Comparison of ENCODE assay signal across 17 cellular contexts in the genomic region with DNA sequence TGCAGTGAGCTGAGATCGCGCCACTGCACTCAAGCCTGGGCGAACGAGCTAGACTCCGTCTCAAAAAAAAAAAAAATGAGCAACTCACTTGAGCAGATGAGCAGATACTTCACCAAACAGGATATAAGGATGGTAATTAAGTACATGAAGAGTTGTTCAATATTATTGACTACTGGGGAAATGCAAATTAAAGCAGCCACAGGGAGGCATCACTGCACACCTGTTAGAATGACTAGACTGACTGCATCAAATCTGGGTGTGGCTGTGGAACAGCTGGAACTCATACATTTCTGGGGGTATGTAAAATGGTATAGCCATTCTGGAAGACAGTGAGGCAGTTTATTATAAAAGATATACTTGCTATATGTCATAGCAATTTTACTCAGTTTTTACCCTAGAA.
DNase-seq lines count a peak whose midpoint lies in the region; ATAC-seq, FAIRE-seq and TF ChIP-seq lines count a peak whose summit lies in the region.
"Had no signal": no experiment of that assay in that cellular context is flagged by ENCODE, and none has a peak within 500 bp of the region (broad histone marks: within the 10 kb centered on the region; RNA-seq: fewer than 3 reads in every experiment).

No MANE protein-coding gene starts in this region.

- WGBS in GM12878 (ENCODE audit: insufficient coverage, insufficient replicate concordance, low lambda C conversion rate, missing lambda C conversion rate), result 29% methylated on average over 5 of the region's 5 CpGs
- 91 to 100% (median 93%) methylated on average over 5 of the region's 5 CpGs for WGBS in stomach, 5 donors

- H3K4me2 ChIP-seq in GM12878 (ENCODE audit: control insufficient read depth, insufficient read depth), result no peak overlapping the region

- H3K36me3 ChIP-seq in GM12878 (ENCODE audit: control insufficient read depth in 2 of 2, insufficient read depth in 2 of 2, low read length in 1 of 2) (no peaks in the 10 kb centered on the region), stomach (peaks cover 0 to 4% (median 2%) of the 10 kb centered on the region in 4 donors)
- H3K36me3 ChIP-seq: neutrophil, right atrium auricular region, upper lobe of right lung had no signal

- ATAC-seq in activated naive CD4-positive, alpha-beta T cell treated with anti-CD3 and anti-CD28 coated beads, Interleukin-2, amount 50 U/mL, for 72 hours, result no peak
- no peak; the same call in 2 of the 3 replicates for ATAC-seq in GM12878
- ATAC-seq: activated T-cell treated with anti-CD3 and anti-CD28 coated beads, Interleukin-2, amount 50 U/mL, for 72 hours; gastrocnemius medialis; stimulated activated naive CD8-positive, alpha-beta T cell treated with anti-CD3 and anti-CD28 coated beads, Interleukin-15, Interleukin-2, amounts not matched to agents 100 U/mL and 50 U/mL, for 24 hours; upper lobe of right lung had no signal

- H3K27ac Mint-ChIP-seq in activated naive CD4-positive, alpha-beta T cell treated with anti-CD3 and anti-CD28 coated beads, Interleukin-2, amount 50 U/mL, for 24 hours, result peak overlapping the region; percentile 60
- no peak overlapping the region for H3K27ac Mint-ChIP-seq in activated naive CD4-positive, alpha-beta T cell treated with anti-CD3 and anti-CD28 coated beads, Interleukin-2, amount 50 U/mL, for 72 hours
- no peak overlapping the region for H3K27ac Mint-ChIP-seq in type B pancreatic cell
- H3K27ac Mint-ChIP-seq: activated T-cell treated with anti-CD3 and anti-CD28 coated beads, Interleukin-2, amount 50 U/mL, for 72 hours; CD4-positive, CD25-positive, alpha-beta regulatory T cell had no signal

- H3K9me3 Mint-ChIP-seq in activated naive CD4-positive, alpha-beta T cell treated with anti-CD3 and anti-CD28 coated beads, Interleukin-2, amount 50 U/mL, for 24 hours, result no peaks in the 10 kb centered on the region
- no peaks in the 10 kb centered on the region for H3K9me3 Mint-ChIP-seq in activated naive CD4-positive, alpha-beta T cell treated with anti-CD3 and anti-CD28 coated beads, Interleukin-2, amount 50 U/mL, for 72 hours
- H3K9me3 Mint-ChIP-seq in type B pancreatic cell, result no peaks in the 10 kb centered on the region

- H3K4me1 ChIP-seq in GM12878 (ENCODE audit: control insufficient read depth, insufficient read depth, low read length) (no peaks in the 10 kb centered on the region), stomach (no peaks in the 10 kb centered on the region)
- H3K4me1 ChIP-seq: gastrocnemius medialis, right atrium auricular region, upper lobe of right lung had no signal

- no peaks in the 10 kb centered on the region; a peak in 1 of 4 replicates for H3K27me3 ChIP-seq in GM12878 (replicated peaks in 1 of 2; ENCODE audit: control insufficient read depth in 2 of 2, insufficient read depth in 2 of 2, low read length in 1 of 2)
- H3K27me3 ChIP-seq in stomach, result no peaks in the 10 kb centered on the region
- H3K27me3 ChIP-seq: cardiac muscle cell, gastrocnemius medialis, right atrium auricular region, upper lobe of right lung had no signal

- no peaks in the 10 kb centered on the region for H4K20me1 ChIP-seq in GM12878 (ENCODE audit: control insufficient read depth, insufficient read depth)

- TF ChIP-seq RAD21 in GM12878 (IDR thresholded peaks at IDR 0.05; ENCODE audit: insufficient read depth, low read depth, low read length), result 0 out of 2 replicates have a peak, but pooled peaks have one; percentile 10

- TF ChIP-seq EP300 in GM12878 (IDR thresholded peaks at IDR 0.05; ENCODE audit: borderline replicate concordance in 1 of 2, control insufficient read depth in 1 of 2, low read depth in 2 of 2, low read length in 2 of 2), result no peak
- no peak for TF ChIP-seq EP300 in stomach (IDR thresholded peaks at IDR 0.05)

- peaks cover 2% of the 10 kb centered on the region for H3K4me1 Mint-ChIP-seq in activated naive CD4-positive, alpha-beta T cell treated with anti-CD3 and anti-CD28 coated beads, Interleukin-2, amount 50 U/mL, for 24 hours
- H3K4me1 Mint-ChIP-seq in type B pancreatic cell (ENCODE audit: unreplicated experiment), result no peaks in the 10 kb centered on the region

- RAD21 ChIA-PET in GM12878 (lab: Charles Lee; ENCODE audit: unreplicated experiment), result no interaction called here

- FAIRE-seq in GM12878 (lab: Jason Lieb, UNC), result no peak

- H3K9me3 ChIP-seq in GM12878 (replicated peaks; ENCODE audit: control insufficient read depth, insufficient read depth, low read length), result no peaks in the 10 kb centered on the region
- H3K9me3 ChIP-seq in stomach, result no peaks in the 10 kb centered on the region
- H3K9me3 ChIP-seq: gastrocnemius medialis, neutrophil, right atrium auricular region, upper lobe of right lung had no signal

- no peak overlapping the region for H3K4me3 Mint-ChIP-seq in activated naive CD4-positive, alpha-beta T cell treated with anti-CD3 and anti-CD28 coated beads, Interleukin-2, amount 50 U/mL, for 24 hours
- H3K4me3 Mint-ChIP-seq in type B pancreatic cell, result no peak overlapping the region
- H3K4me3 Mint-ChIP-seq: activated T-cell treated with anti-CD3 and anti-CD28 coated beads, Interleukin-2, amount 50 U/mL, for 72 hours; CD4-positive, CD25-positive, alpha-beta regulatory T cell had no signal

- H3K27me3 Mint-ChIP-seq in activated naive CD4-positive, alpha-beta T cell treated with anti-CD3 and anti-CD28 coated beads, Interleukin-2, amount 50 U/mL, for 24 hours, result peaks cover 4% of the 10 kb centered on the region
- H3K27me3 Mint-ChIP-seq in type B pancreatic cell, result no peaks in the 10 kb centered on the region

- H3K4me3 ChIP-seq in GM12878, result no peak overlapping the region
- no peak overlapping the region for H3K4me3 ChIP-seq in stomach
- H3K4me3 ChIP-seq: cardiac muscle cell, gastrocnemius medialis, right atrium auricular region, upper lobe of right lung had no signal

- no peak for DNase-seq in activated naive CD4-positive, alpha-beta T cell treated with anti-CD3 and anti-CD28 coated beads, Interleukin-2, amount 50 U/mL, for 72 hours (ENCODE audit: low spot score in 2 of 2)
- DNase-seq in NCI-H526 treated with DMSO at 0.1 percent for 48 hours (lab: John Stamatoyannopoulos, UW) (peak; percentile 16), GM12878 (ENCODE audit: low read depth, low spot score) (no peak), stomach (peak; percentile 17), type B pancreatic cell (ENCODE audit: extremely low spot score, unreplicated experiment) (no peak), hippocampal formation (lab: John Stamatoyannopoulos, UW) (no peak), NCI-H446 treated with DMSO at 0.1 percent for 48 hours (lab: John Stamatoyannopoulos, UW) (no peak)
- DNase-seq: activated T-cell treated with anti-CD3 and anti-CD28 coated beads, Interleukin-2, amount 50 U/mL, for 72 hours; gastrocnemius medialis; SHP77; stimulated activated naive CD8-positive, alpha-beta T cell treated with anti-CD3 and anti-CD28 coated beads, Interleukin-15, Interleukin-2, amounts not matched to agents 100 U/mL and 50 U/mL, for 24 hours; upper lobe of right lung had no signal

- no peak overlapping the region for H3K9ac ChIP-seq in GM12878 (ENCODE audit: control insufficient read depth, insufficient read depth, low read length)

- intact Hi-C loops in GM12878 (cut with micrococcal nuclease; ENCODE audit: unreplicated experiment), result no loop called here
- intact Hi-C loops in stomach (cut with DNase I; ENCODE audit: low total_unique reads), result no loop called here

- SMC1A ChIA-PET in GM12878 (lab: Charles Lee; ENCODE audit: uncharacterized antibody, unreplicated experiment), result no interaction called here

- no peak overlapping the region for H3K27ac ChIP-seq in GM12878 (ENCODE audit: control insufficient read depth, insufficient read depth)
- no peak overlapping the region for H3K27ac ChIP-seq in stomach
- H3K27ac ChIP-seq: cardiac muscle cell, gastrocnemius medialis, neutrophil, right atrium auricular region, upper lobe of right lung had no signal

- H3K79me2 ChIP-seq in GM12878 (ENCODE audit: control insufficient read depth, insufficient read depth, low read length), result no peaks in the 10 kb centered on the region

- TF ChIP-seq CTCF in GM12878 (IDR thresholded peaks at IDR 0.05 in 2 of 3, conservative IDR thresholded peaks at IDR 0.05 in 1 of 3; ENCODE audit: control insufficient read depth in 2 of 3, extremely low read depth in 1 of 3, insufficient read depth in 1 of 3, low read depth in 3 of 3, low read length in 3 of 3) (peak in 1 of 3 experiments; percentile 25; a peak in 1 of 6 replicates), stomach (IDR thresholded peaks at IDR 0.05) (no peak), type B pancreatic cell (conservative IDR thresholded peaks at IDR 0.05) (no peak)

- no peak overlapping the region for H2AFZ ChIP-seq in GM12878 (ENCODE audit: control insufficient read depth, low read depth, low read length)

- no TSS peak for BruUV-seq in GM12878 (replicated peaks; lab: Mats Ljungman, UMichigan)

- in situ Hi-C loops in GM12878 (cut with MboI), result no loop called here

- no peaks in the 10 kb centered on the region for H3K36me3 Mint-ChIP-seq in activated naive CD4-positive, alpha-beta T cell treated with anti-CD3 and anti-CD28 coated beads, Interleukin-2, amount 50 U/mL, for 24 hours
- H3K36me3 Mint-ChIP-seq in activated naive CD4-positive, alpha-beta T cell treated with anti-CD3 and anti-CD28 coated beads, Interleukin-2, amount 50 U/mL, for 72 hours, result peaks cover 2 to 4% of the 10 kb centered on the region in 2 donors
- peaks cover 15% of the 10 kb centered on the region for H3K36me3 Mint-ChIP-seq in type B pancreatic cell
- H3K36me3 Mint-ChIP-seq: CD4-positive, CD25-positive, alpha-beta regulatory T cell had no signal

- TF ChIP-seq POLR2A in GM12878 (IDR thresholded peaks at IDR 0.05; ENCODE audit: low read depth, low read length) (no peak), stomach (IDR thresholded peaks at IDR 0.05) (no peak)

- CTCF ChIA-PET in GM12878 (lab: Yijun Ruan, JAX), result interaction anchor here (0.7 to 1.8 kb wide), 3 partner anchors 26 to 289 kb away, joined by 3 to 4 read pairs (median 3); no protein-coding TSS in a partner anchor

- POLR2A ChIA-PET in GM12878 (lab: Charles Lee), result no interaction called here

TF ChIP-seq in GM12878, 131 proteins besides CTCF, POLR2A, EP300 and RAD21 (continues in another document):
- TF ChIP-seq CHD2 (IDR thresholded peaks at IDR 0.05; ENCODE audit: borderline replicate concordance, low read depth, low read length) (no peak), NFIC (IDR thresholded peaks at IDR 0.05; ENCODE audit: low read depth, low read length) (no peak)
- TF ChIP-seq, protein P1, sequence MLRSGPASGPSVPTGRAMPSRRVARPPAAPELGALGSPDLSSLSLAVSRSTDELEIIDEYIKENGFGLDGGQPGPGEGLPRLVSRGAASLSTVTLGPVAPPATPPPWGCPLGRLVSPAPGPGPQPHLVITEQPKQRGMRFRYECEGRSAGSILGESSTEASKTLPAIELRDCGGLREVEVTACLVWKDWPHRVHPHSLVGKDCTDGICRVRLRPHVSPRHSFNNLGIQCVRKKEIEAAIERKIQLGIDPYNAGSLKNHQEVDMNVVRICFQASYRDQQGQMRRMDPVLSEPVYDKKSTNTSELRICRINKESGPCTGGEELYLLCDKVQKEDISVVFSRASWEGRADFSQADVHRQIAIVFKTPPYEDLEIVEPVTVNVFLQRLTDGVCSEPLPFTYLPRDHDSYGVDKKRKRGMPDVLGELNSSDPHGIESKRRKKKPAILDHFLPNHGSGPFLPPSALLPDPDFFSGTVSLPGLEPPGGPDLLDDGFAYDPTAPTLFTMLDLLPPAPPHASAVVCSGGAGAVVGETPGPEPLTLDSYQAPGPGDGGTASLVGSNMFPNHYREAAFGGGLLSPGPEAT (IDR thresholded peaks at IDR 0.05; ENCODE audit: low read depth), result no peak

Comparison
In these comparisons a context has a peak if more than half of its experiments do, and no peak if none do; other contexts are left out.
1. DNase-seq: peak in NCI-H526 treated with DMSO at 0.1 percent for 48 hours (single experiment) and stomach (single experiment); none in activated naive CD4-positive, alpha-beta T cell treated with anti-CD3 and anti-CD28 coated beads, Interleukin-2, amount 50 U/mL, for 72 hours (0 of 2), GM12878 (single experiment), type B pancreatic cell (single experiment), hippocampal formation (0 of 2) and NCI-H446 treated with DMSO at 0.1 percent for 48 hours (single experiment).